Comparison of ENCODE assay signal across 27 cellular contexts in genomic region chr1:117087686-117088085, GRCh38.
"Had no signal": no experiment of that assay in that cellular context is flagged by ENCODE, and none has a peak within 500 bp of the region (broad histone marks: within the 10 kb centered on the region; RNA-seq: fewer than 3 reads in every experiment).

No MANE protein-coding gene starts in this region.

- H3K4me3 ChIP-seq: stomach, suprapubic skin, testis, thoracic aorta, tibial artery, tibial nerve, transverse colon, upper lobe of left lung, upper lobe of right lung, uterus, vagina had no signal

- H3K27ac Mint-ChIP-seq: stimulated activated effector memory CD8-positive, alpha-beta T cell treated with anti-CD3 and anti-CD28 coated beads, Interleukin-12 subunit alpha, Interleukin-12 subunit beta, amount 100 ng/mL, for 72 hours; stimulated activated memory B cell treated with anti-CD40 and anti-IgM and Interleukin-4, amounts not matched to agents 10 μg/mL and 1 μg/mL and 100 μg/mL, for 72 hours; stimulated activated naive B cell treated with anti-CD40 and anti-IgM and Interleukin-4, amounts not matched to agents 10 μg/mL and 1 μg/mL and 100 μg/mL, for 72 hours; stimulated activated naive CD8-positive, alpha-beta T cell treated with anti-CD3 and anti-CD28 coated beads, Interleukin-15, Interleukin-2, amounts not matched to agents 100 ng/mL and 50 ng/mL, for 24 hours had no signal

- H3K27me3 ChIP-seq: stomach, suprapubic skin, testis, tibial artery, tibial nerve, transverse colon, upper lobe of left lung, upper lobe of right lung, uterus, vagina had no signal

- H3K4me3 Mint-ChIP-seq: stimulated activated effector memory CD8-positive, alpha-beta T cell treated with anti-CD3 and anti-CD28 coated beads, Interleukin-12 subunit alpha, Interleukin-12 subunit beta, amount 100 ng/mL, for 72 hours; stimulated activated memory B cell treated with anti-CD40 and anti-IgM and Interleukin-4, amounts not matched to agents 10 μg/mL and 1 μg/mL and 100 μg/mL, for 72 hours; stimulated activated naive B cell treated with anti-CD40 and anti-IgM and Interleukin-4, amounts not matched to agents 10 μg/mL and 1 μg/mL and 100 μg/mL, for 72 hours; stimulated activated naive CD8-positive, alpha-beta T cell treated with anti-CD3 and anti-CD28 coated beads, Interleukin-15, amount 100 ng/mL, for 72 hours; stimulated activated naive CD8-positive, alpha-beta T cell treated with anti-CD3 and anti-CD28 coated beads, Interleukin-15, Interleukin-2, amounts not matched to agents 100 ng/mL and 50 ng/mL, for 24 hours had no signal

- ATAC-seq: stimulated activated effector memory CD8-positive, alpha-beta T cell treated with anti-CD3 and anti-CD28 coated beads, Interleukin-12 subunit alpha, Interleukin-12 subunit beta, amount 100 ng/mL, for 72 hours; stimulated activated memory B cell treated with anti-CD40 and anti-IgM and Interleukin-4, amounts not matched to agents 10 μg/mL and 1 μg/mL and 100 μg/mL, for 72 hours; stimulated activated naive B cell treated with anti-CD40 and anti-IgM and Interleukin-4, amounts not matched to agents 10 μg/mL and 1 μg/mL and 100 μg/mL, for 72 hours; stimulated activated naive CD8-positive, alpha-beta T cell treated with anti-CD3 and anti-CD28 coated beads, Interleukin-15, amount 100 ng/mL, for 72 hours; stimulated activated naive CD8-positive, alpha-beta T cell treated with anti-CD3 and anti-CD28 coated beads, Interleukin-15, Interleukin-2, amounts not matched to agents 100 U/mL and 50 U/mL, for 24 hours; upper lobe of right lung had no signal

- DNase-seq: stimulated activated CD4-positive, alpha-beta T cell treated with anti-CD3 and anti-CD28 coated beads, Interleukin-2, amount 100 ng/mL, for 24 hours; stimulated activated CD4-positive, alpha-beta T cell treated with anti-CD3 and anti-CD28 coated beads, Interleukin-2, amount 100 ng/mL, for 48 hours; stimulated activated CD4-positive, alpha-beta T cell treated with anti-CD3 and anti-CD28 coated beads, Interleukin-4, amount 100 ng/mL, for 1 hour; stimulated activated CD4-positive, alpha-beta T cell treated with anti-CD3 and anti-CD28 coated beads, Interleukin-4, amount 100 ng/mL, for 24 hours; stimulated activated CD4-positive, alpha-beta T cell treated with anti-CD3 and anti-CD28 coated beads, Interleukin-4, amount 100 ng/mL, for 4 hours; stimulated activated CD8-positive, alpha-beta memory T cell treated with anti-CD3 and anti-CD28 coated beads, Interleukin-4, amount 100 ng/mL, for 48 hours; stimulated activated naive B cell treated with anti-CD40 and anti-IgM and Interleukin-4, amounts not matched to agents 10 μg/mL and 1 μg/mL and 100 μg/mL, for 72 hours; stimulated activated naive CD4-positive, alpha-beta T cell; stimulated activated naive CD4-positive, alpha-beta T cell treated with Interleukin-2 at 50 U/mL for 16 hours; stimulated activated naive CD8-positive, alpha-beta T cell treated with anti-CD3 and anti-CD28 coated beads, Interleukin-15, amount 100 ng/mL, for 72 hours; stimulated activated naive CD8-positive, alpha-beta T cell treated with anti-CD3 and anti-CD28 coated beads, Interleukin-15, Interleukin-2, amounts not matched to agents 100 U/mL and 50 U/mL, for 24 hours; stomach; substantia nigra; testis; tibial artery; transverse colon; trophoblast cell; upper lobe of right lung; uterus had no signal

- H3K9me3 Mint-ChIP-seq: stimulated activated effector memory CD8-positive, alpha-beta T cell treated with anti-CD3 and anti-CD28 coated beads, Interleukin-12 subunit alpha, Interleukin-12 subunit beta, amount 100 ng/mL, for 72 hours; stimulated activated memory B cell treated with anti-CD40 and anti-IgM and Interleukin-4, amounts not matched to agents 10 μg/mL and 1 μg/mL and 100 μg/mL, for 72 hours; stimulated activated naive B cell treated with anti-CD40 and anti-IgM and Interleukin-4, amounts not matched to agents 10 μg/mL and 1 μg/mL and 100 μg/mL, for 72 hours; stimulated activated naive CD8-positive, alpha-beta T cell treated with anti-CD3 and anti-CD28 coated beads, Interleukin-15, amount 100 ng/mL, for 72 hours; stimulated activated naive CD8-positive, alpha-beta T cell treated with anti-CD3 and anti-CD28 coated beads, Interleukin-15, Interleukin-2, amounts not matched to agents 100 ng/mL and 50 ng/mL, for 24 hours had no signal

- H3K27me3 Mint-ChIP-seq: stimulated activated memory B cell treated with anti-CD40 and anti-IgM and Interleukin-4, amounts not matched to agents 10 μg/mL and 1 μg/mL and 100 μg/mL, for 72 hours; stimulated activated naive B cell treated with anti-CD40 and anti-IgM and Interleukin-4, amounts not matched to agents 10 μg/mL and 1 μg/mL and 100 μg/mL, for 72 hours; stimulated activated naive CD8-positive, alpha-beta T cell treated with anti-CD3 and anti-CD28 coated beads, Interleukin-15, amount 100 ng/mL, for 72 hours; stimulated activated naive CD8-positive, alpha-beta T cell treated with anti-CD3 and anti-CD28 coated beads, Interleukin-15, Interleukin-2, amounts not matched to agents 100 ng/mL and 50 ng/mL, for 24 hours had no signal

- H3K9me3 ChIP-seq: stomach, suprapubic skin, testis, thoracic aorta, tibial artery, tibial nerve, transverse colon, upper lobe of left lung, upper lobe of right lung, uterus, vagina had no signal

- H3K4me1 ChIP-seq: stomach, suprapubic skin, testis, upper lobe of left lung, upper lobe of right lung, uterus, vagina had no signal

- H3K36me3 ChIP-seq: thoracic aorta, uterus, vagina had no signal

- H3K27ac ChIP-seq: stomach, suprapubic skin, testis, thoracic aorta, tibial artery, tibial nerve, transverse colon, upper lobe of left lung, upper lobe of right lung, uterus, vagina had no signal

- H3K4me1 Mint-ChIP-seq: stimulated activated memory B cell treated with anti-CD40 and anti-IgM and Interleukin-4, amounts not matched to agents 10 μg/mL and 1 μg/mL and 100 μg/mL, for 72 hours had no signal
